Comparison of ENCODE assay signal across 8 cellular contexts in the genomic region with DNA sequence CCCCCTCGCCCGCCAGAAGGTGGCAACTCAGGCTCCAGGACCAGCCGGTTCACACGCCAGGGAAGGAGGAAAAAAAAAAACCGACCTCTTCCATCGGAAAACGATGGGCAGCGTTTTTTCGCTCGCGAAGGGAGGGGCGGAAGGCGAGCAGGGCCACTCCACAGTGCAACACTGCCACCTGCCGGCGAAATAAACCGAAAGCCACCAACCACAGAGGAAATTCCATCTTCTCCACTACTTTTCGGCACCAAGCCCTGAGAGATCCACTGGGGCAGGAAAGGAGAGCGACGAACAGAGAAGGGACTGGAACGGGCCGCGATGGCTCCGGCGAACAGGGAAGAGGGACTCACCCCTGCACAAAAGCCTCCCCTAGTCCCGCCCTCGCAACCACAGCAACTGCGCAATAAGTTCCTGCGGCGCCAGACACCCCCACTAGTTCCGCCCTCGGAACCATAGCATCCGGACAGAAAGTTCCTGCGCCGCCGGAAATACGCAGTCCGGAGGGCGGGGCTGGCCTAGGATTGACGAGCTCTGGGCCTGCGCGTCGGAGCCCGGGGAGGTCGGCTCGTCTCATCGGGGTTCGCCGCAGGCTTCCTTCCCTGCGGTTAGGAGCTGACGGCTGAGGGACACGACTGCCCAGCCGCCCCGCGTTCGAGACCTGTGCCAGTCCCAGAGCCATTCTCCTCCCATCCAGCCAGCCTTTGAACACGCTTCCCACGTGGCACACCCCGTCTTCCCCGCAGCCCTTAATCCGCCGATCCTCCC. TPM values are rescaled to one million over a fixed set of nuclear protein-coding genes. Genes with fewer than 3 reads are reported as not detected.
DNase-seq lines count a peak whose midpoint lies in the region; ATAC-seq and TF ChIP-seq lines count a peak whose summit lies in the region.

No MANE protein-coding gene starts in this region.

- intact Hi-C loops in IMR-90 (cut with micrococcal nuclease) = no loop called here

- CTCF ChIA-PET in IMR-90 (lab: Yijun Ruan, JAX) = no interaction called here

- H4K20me1 ChIP-seq in IMR-90 (ENCODE audit: insufficient read depth, low read length) (no peaks in the 10 kb centered on the region), OCI-LY3 (ENCODE audit: insufficient read depth, low read length) (no peaks in the 10 kb centered on the region)

- H3K79me2 ChIP-seq in OCI-LY3 (ENCODE audit: low read length) = no peaks in the 10 kb centered on the region

- H3K4me2 ChIP-seq in IMR-90 (ENCODE audit: low read depth, low read length) (peak overlapping the region; percentile 85), OCI-LY3 (ENCODE audit: low read length) (peak overlapping the region; percentile 98)

- peak overlapping the region; percentile 90 for H2BK20ac ChIP-seq in IMR-90 (ENCODE audit: low read depth, low read length)

- H4K91ac ChIP-seq in IMR-90 (ENCODE audit: insufficient read depth, low read depth, low read length) = peak overlapping the region; percentile 99

- POLR2A ChIA-PET in IMR-90 (lab: Charles Lee; ENCODE audit: unreplicated experiment) = interaction anchor here (0.6 kb wide), 1 partner anchor 311 kb away, joined by 5 read pairs; no protein-coding TSS in a partner anchor

- in situ Hi-C loops in IMR-90 (cut with MboI; ENCODE audit: low sequenced_read_pairs) = no loop called here

- peak overlapping the region; percentile 95 for H4K5ac ChIP-seq in IMR-90 (ENCODE audit: low read depth, low read length)

- H3K56ac ChIP-seq in IMR-90 (ENCODE audit: extremely low read depth, insufficient read depth, low read length) = peak overlapping the region; percentile 95

- TF ChIP-seq CTCF in IMR-90 (conservative IDR thresholded peaks at IDR 0.05; ENCODE audit: low read depth, low read length) (peak; percentile 98), OCI-LY3 (IDR thresholded peaks at IDR 0.05; ENCODE audit: low read depth, low read length) (peak; percentile 91), epithelial cell of esophagus (IDR thresholded peaks at IDR 0.05; ENCODE audit: insufficient read depth, low read depth, low read length, missing control alignments) (peak; percentile 65)

- H3K18ac ChIP-seq in IMR-90 (ENCODE audit: low read depth, low read length) = peak overlapping the region; percentile 88

- H3K27me3 ChIP-seq in IMR-90 (ENCODE audit: control insufficient read depth, insufficient read depth, low read length) = no peaks in the 10 kb centered on the region
- H3K27me3 ChIP-seq in OCI-LY3 (ENCODE audit: low read depth, low read length) = no peaks in the 10 kb centered on the region

- dilution Hi-C loops in IMR-90 (cut with HindIII; ENCODE audit: low sequenced_read_pairs, unreplicated experiment) = no loop called here

- H3K9me1 ChIP-seq in IMR-90 (ENCODE audit: insufficient read depth, low read length) = peaks cover 2% of the 10 kb centered on the region; the same call in 1 of the 2 replicates

- H3K9ac ChIP-seq in IMR-90 (ENCODE audit: low read depth, low read length) (peak overlapping the region; percentile 95), OCI-LY3 (ENCODE audit: low read length) (peak overlapping the region; percentile 99)

- peak overlapping the region; percentile 86; the same call in 1 of the 3 replicates for H2BK15ac ChIP-seq in IMR-90 (ENCODE audit: low read depth, low read length)

- H3K79me1 ChIP-seq in IMR-90 (ENCODE audit: low read depth in 1 of 2, low read length in 2 of 2) = peaks cover 0 to 2% of the 10 kb centered on the region in 2 experiments; a peak in 1 of 4 replicates

- H3K4me1 ChIP-seq in IMR-90 (ENCODE audit: control insufficient read depth, insufficient read depth, low read length) (no peaks in the 10 kb centered on the region), OCI-LY3 (ENCODE audit: low read length) (peaks cover 4% of the 10 kb centered on the region; the same call in 1 of the 2 replicates)

- H3K27ac ChIP-seq in IMR-90 (ENCODE audit: insufficient read depth, low read length) (peak overlapping the region; percentile 97), OCI-LY3 (ENCODE audit: low read length) (peak overlapping the region; percentile 93)

- 0% methylated on average over 2 of the region's 61 CpGs; no CpG with 5 or more reads in 1 of the 2 experiments for WGBS in IMR-90 (ENCODE audit: extremely low coverage in 2 of 2, insufficient read length in 1 of 2), 2 experiments

- H3K4me3 ChIP-seq in IMR-90 (ENCODE audit: insufficient read depth, low read depth, low read length) = peak overlapping the region; percentile 57
- peak overlapping the region; percentile 100 for H3K4me3 ChIP-seq in OCI-LY3 (ENCODE audit: low read length)
- H3K4me3 ChIP-seq in epithelial cell of esophagus (ENCODE audit: low read length) = peak overlapping the region; percentile 69

- no peaks in the 10 kb centered on the region for H3K36me3 ChIP-seq in IMR-90 (ENCODE audit: control insufficient read depth, insufficient read depth, low read length)
- no peaks in the 10 kb centered on the region for H3K36me3 ChIP-seq in OCI-LY3 (replicated peaks; ENCODE audit: low read depth, low read length)

- no peaks in the 10 kb centered on the region for H3K9me3 ChIP-seq in IMR-90 (ENCODE audit: control insufficient read depth, insufficient read depth, low read length)
- no peaks in the 10 kb centered on the region for H3K9me3 ChIP-seq in OCI-LY3 (ENCODE audit: insufficient read depth, low read length)

- peak overlapping the region; percentile 100 for H2AFZ ChIP-seq in IMR-90 (replicated peaks; ENCODE audit: low read length, poor library complexity)
- H2AFZ ChIP-seq in OCI-LY3 (ENCODE audit: low read depth, low read length) = peak overlapping the region; percentile 83

- H3K14ac ChIP-seq in IMR-90 (replicated peaks; ENCODE audit: low read depth, low read length) = peak overlapping the region; percentile 99

- H3K4ac ChIP-seq in IMR-90 (ENCODE audit: low read depth, low read length) = peak overlapping the region; percentile 99

- DNase-seq in DMS53 (lab: John Stamatoyannopoulos, UW) (peak; percentile 95), IMR-90 (peak; percentile 96), activated T-cell treated with anti-CD3 and anti-CD28 coated beads for 24 hours (ENCODE audit: low read depth) (peak; percentile 83), epithelial cell of esophagus (ENCODE audit: low read depth) (peak; percentile 89), mucosa of gallbladder (ENCODE audit: low spot score) (peak; percentile 97)
- peak; percentile 80 to 95 for DNase-seq in stimulated activated CD8-positive, alpha-beta memory T cell treated with anti-CD3 and anti-CD28 coated beads, Interleukin-4, amount 100 ng/mL, for 4 hours (ENCODE audit: low read depth in 2 of 2, low spot score in 1 of 2)

- peak; percentile 69 for TF ChIP-seq POLR2A in IMR-90 (IDR thresholded peaks at IDR 0.05; ENCODE audit: low read depth, low read length)

- H3K23ac ChIP-seq in IMR-90 (ENCODE audit: low read depth, low read length) = peak overlapping the region; percentile 98

- H2BK120ac ChIP-seq in IMR-90 (ENCODE audit: low read depth, low read length) = peak overlapping the region; percentile 95

- BruUV-seq in IMR-90 (replicated peaks; lab: Mats Ljungman, UMichigan) = no TSS peak

- H2BK5ac ChIP-seq in IMR-90 (ENCODE audit: low read depth, low read length, poor library complexity, severe bottlenecking) = peak overlapping the region; percentile 91

- peak overlapping the region; percentile 98 for H2AK9ac ChIP-seq in IMR-90 (replicated peaks; ENCODE audit: low read depth, low read length, poor library complexity)

- ATAC-seq in GM21529 (IDR thresholded peaks at IDR 0.05; ENCODE audit: unreplicated experiment) (peak; percentile 95), IMR-90 (ENCODE audit: low read depth) (peak; percentile 96)

- peak overlapping the region; percentile 57 to 97 for H4K8ac ChIP-seq in IMR-90 (ENCODE audit: low read depth in 2 of 2, low read length in 2 of 2)

- peak; percentile 98 for TF ChIP-seq RAD21 in IMR-90 (IDR thresholded peaks at IDR 0.05; ENCODE audit: low read length)

- H2AK5ac ChIP-seq in IMR-90 (ENCODE audit: low read depth, low read length) = peak overlapping the region; percentile 97

TF ChIP-seq in IMR-90, 13 proteins besides CTCF, POLR2A, EP300 and RAD21:
- TF ChIP-seq RCOR1 (IDR thresholded peaks at IDR 0.05; ENCODE audit: insufficient replicate concordance, low read length) (no peak), ELK1 (IDR thresholded peaks at IDR 0.05; ENCODE audit: borderline replicate concordance, low read depth, low read length) (no peak), CEBPB (IDR thresholded peaks at IDR 0.05; ENCODE audit: low read depth, low read length) (peak; percentile 89), FOS (IDR thresholded peaks at IDR 0.05; ENCODE audit: low read depth, low read length) (peak; percentile 8; the same call in 1 of the 2 replicates), SMC3 (IDR thresholded peaks at IDR 0.05; ENCODE audit: low read depth, low read length) (peak; percentile 62), MAFK (IDR thresholded peaks at IDR 0.05; ENCODE audit: low read depth, low read length) (no peak), BHLHE40 (IDR thresholded peaks at IDR 0.05; ENCODE audit: low read depth, low read length) (no peak), MAZ (IDR thresholded peaks at IDR 0.05; ENCODE audit: borderline replicate concordance, low read depth, low read length) (peak; percentile 100), MXI1 (IDR thresholded peaks at IDR 0.05; ENCODE audit: borderline replicate concordance, low read depth, low read length) (0 out of 2 replicates have a peak, but pooled peaks have one; percentile 14), NFE2L2 (IDR thresholded peaks at IDR 0.05; ENCODE audit: low read depth, low read length) (no peak), CHD1 (IDR thresholded peaks at IDR 0.05; ENCODE audit: low read depth, low read length) (no peak)

RNA-seq across cellular contexts. Expression of gene FAM156A, which starts 23.4 kb away (rescaled TPM):
- 7.5 TPM in 2 replicates for total RNA-seq in IMR-90 (2012; rRNA removed)
- polyA plus RNA-seq in IMR-90 (2012; rRNA removed) = 35.1 and 39.2 TPM in 2 replicates
- 26.6 and 29.1 TPM in 2 replicates for polyA plus RNA-seq in IMR-90 (2012; cell fraction: cytosol; rRNA removed)
- 250 and 274 TPM in 2 replicates for polyA plus RNA-seq in IMR-90 (2012; cell fraction: nucleus; rRNA removed; ENCODE audit: low replicate concordance)
- total RNA-seq in mucosa of gallbladder = 22.4 TPM

RNA-seq across cellular contexts. Expression of gene FAM156B, which starts 37.8 kb away (rescaled TPM):
- total RNA-seq in IMR-90 (2012; rRNA removed) = 15.6 and 17.9 TPM in 2 replicates
- 44.0 and 52.4 TPM in 2 replicates for polyA plus RNA-seq in IMR-90 (2012; rRNA removed)
- 22.3 and 25.0 TPM in 2 replicates for polyA plus RNA-seq in IMR-90 (2012; cell fraction: cytosol; rRNA removed)
- polyA plus RNA-seq in IMR-90 (2012; cell fraction: nucleus; rRNA removed; ENCODE audit: low replicate concordance) = 397 and 454 TPM in 2 replicates
- 12.4 TPM for total RNA-seq in mucosa of gallbladder

Comparison
In these comparisons a context has a peak if more than half of its experiments do, and no peak if none do; other contexts are left out.
1. Peak in every context shown above with its lines: DNase-seq, ATAC-seq, H3K4me3 ChIP-seq and H3K27ac ChIP-seq.